Comparison of ENCODE assay signal across 8 cellular contexts in the genomic region with DNA sequence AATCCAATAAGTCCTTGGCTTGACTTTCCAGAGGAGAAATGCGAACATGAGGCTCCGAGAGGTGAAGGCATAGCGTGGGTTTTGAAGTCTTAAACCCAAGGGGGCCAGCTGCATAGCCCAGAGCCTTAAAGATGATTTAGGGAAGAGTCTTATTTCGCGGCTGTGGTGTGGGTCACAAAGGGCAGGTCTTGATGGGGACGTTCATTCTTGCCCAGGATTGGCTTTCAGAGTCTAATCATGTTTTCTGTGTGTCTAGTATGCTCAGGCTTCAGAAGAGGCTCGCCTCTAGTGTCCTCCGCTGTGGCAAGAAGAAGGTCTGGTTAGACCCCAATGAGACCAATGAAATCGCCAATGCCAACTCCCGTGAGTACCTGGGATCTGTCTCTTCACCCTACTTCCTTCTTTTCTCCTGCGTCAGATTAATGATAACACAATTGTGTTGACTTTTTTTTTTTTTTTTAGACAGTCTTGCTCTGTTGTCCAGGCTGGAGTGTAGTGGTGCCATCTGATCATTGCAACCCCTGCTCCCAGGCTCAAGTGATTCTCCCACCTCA. TPM values are rescaled to one million over a fixed set of nuclear protein-coding genes. Genes with fewer than 3 reads are reported as not detected.
DNase-seq lines count a peak whose midpoint lies in the region; ATAC-seq, FAIRE-seq and TF ChIP-seq lines count a peak whose summit lies in the region.

No MANE protein-coding gene starts in this region.

- peaks cover 41% of the 10 kb centered on the region for H3K4me1 Mint-ChIP-seq in Calu3 (ENCODE audit: low read depth, unreplicated experiment)

- DNase-seq in Calu3 (no peak), endothelial cell of umbilical vein (ENCODE audit: low read depth, low spot score) (no peak), ovary (no peak), T-helper 9 cell (no peak), SIG-M5 treated with dmso at 0.1 percent for 504 hours (lab: John Stamatoyannopoulos, UW; ENCODE audit: unreplicated experiment) (no peak), islet precursor cell (no peak)

- no peaks in the 10 kb centered on the region for H3K9me1 ChIP-seq in endothelial cell of umbilical vein (replicated peaks; ENCODE audit: control insufficient read depth, extremely low read depth, insufficient read depth, low read length)

- H3K4me3 Mint-ChIP-seq in Calu3 (ENCODE audit: low read depth, unreplicated experiment): peak overlapping the region; percentile 86

- H3K27ac ChIP-seq in OCI-LY3 (ENCODE audit: low read length) (peak overlapping the region; percentile 87), endothelial cell of umbilical vein (ENCODE audit: insufficient read depth, low read depth, low read length) (peak overlapping the region; percentile 99), ovary (peak overlapping the region; percentile 93 to 97)

- BruUV-seq in Calu3 (replicated peaks; lab: Mats Ljungman, UMichigan): TSS peak; percentile 39
- BruUV-seq in endothelial cell of umbilical vein (replicated peaks; lab: Mats Ljungman, UMichigan): no TSS peak

- H3K9me3 Mint-ChIP-seq in Calu3 (ENCODE audit: low read depth, unreplicated experiment): no peaks in the 10 kb centered on the region

- CTCF ChIA-PET in Calu3 (lab: Charles Lee): interaction anchor here (1.1 to 1.7 kb wide), 5 partner anchors 26 to 80 kb away, joined by 3 to 13 read pairs (median 4); a partner anchor contains a TSS
- CTCF ChIA-PET in endothelial cell of umbilical vein (lab: Charles Lee): no interaction called here

- H3K36me3 Mint-ChIP-seq in Calu3 (ENCODE audit: insufficient read depth, unreplicated experiment): peaks cover 96% of the 10 kb centered on the region

- H2AFZ ChIP-seq in OCI-LY3 (ENCODE audit: low read depth, low read length) (no peak overlapping the region), endothelial cell of umbilical vein (ENCODE audit: low read depth, low read length) (no peak overlapping the region)

- POLR2A ChIA-PET in endothelial cell of umbilical vein (lab: Charles Lee): no interaction called here

- H3K4me1 ChIP-seq in OCI-LY3 (ENCODE audit: low read length) (peaks cover 33% of the 10 kb centered on the region), endothelial cell of umbilical vein (ENCODE audit: control insufficient read depth, extremely low read depth, insufficient read depth, low read length) (peaks cover 23% of the 10 kb centered on the region), ovary (ENCODE audit: insufficient read depth) (peaks cover 12% of the 10 kb centered on the region)

- H3K27me3 ChIP-seq in OCI-LY3 (ENCODE audit: low read depth, low read length) (no peaks in the 10 kb centered on the region), endothelial cell of umbilical vein (ENCODE audit: control insufficient read depth in 2 of 2, insufficient read depth in 2 of 2, low read length in 2 of 2) (no peaks in the 10 kb centered on the region), ovary (no peaks in the 10 kb centered on the region)

- peaks cover 18% of the 10 kb centered on the region for H4K20me1 ChIP-seq in OCI-LY3 (ENCODE audit: insufficient read depth, low read length)
- no peaks in the 10 kb centered on the region for H4K20me1 ChIP-seq in endothelial cell of umbilical vein (replicated peaks; ENCODE audit: control insufficient read depth, extremely low read depth, insufficient read depth, low read length)

- 22 to 34% (median 24%) methylated on average over 11 of the region's 11 CpGs for WGBS in ovary, 3 donors

- H3K27ac Mint-ChIP-seq in Calu3 (ENCODE audit: unreplicated experiment): peak overlapping the region; percentile 99

- H3K27me3 Mint-ChIP-seq in Calu3 (ENCODE audit: unreplicated experiment): no peaks in the 10 kb centered on the region

- TF ChIP-seq POLR2A in endothelial cell of umbilical vein (IDR thresholded peaks at IDR 0.05; ENCODE audit: low read depth, low read length): peak; percentile 34
- no peak for TF ChIP-seq POLR2A in ovary (IDR thresholded peaks at IDR 0.05)

- TF ChIP-seq CTCF in Calu3 (IDR thresholded peaks at IDR 0.05; ENCODE audit: unreplicated experiment) (no peak), OCI-LY3 (IDR thresholded peaks at IDR 0.05; ENCODE audit: low read depth, low read length) (no peak), endothelial cell of umbilical vein (IDR thresholded peaks at IDR 0.05; ENCODE audit: extremely low read depth in 1 of 2, insufficient read depth in 1 of 2, low read depth in 1 of 2, low read length in 2 of 2) (no peak), ovary (IDR thresholded peaks at IDR 0.05) (no peak)

- intact Hi-C loops in Calu3 (cut with micrococcal nuclease; ENCODE audit: unreplicated experiment) (no loop called here), endothelial cell of umbilical vein (cut with micrococcal nuclease) (loop anchor here (1.0 to 2.0 kb wide), 2 partner anchors 24 to 47 kb away; a partner anchor contains a TSS), ovary (cut with DNase I) (no loop called here)

- H3K79me2 ChIP-seq in OCI-LY3 (ENCODE audit: low read length) (peaks cover 33% of the 10 kb centered on the region), endothelial cell of umbilical vein (ENCODE audit: control insufficient read depth, insufficient read depth, low read length) (peaks cover 36% of the 10 kb centered on the region)

- no peak for TF ChIP-seq EP300 in ovary (IDR thresholded peaks at IDR 0.05)

- H3K9me3 ChIP-seq in OCI-LY3 (ENCODE audit: insufficient read depth, low read length) (no peaks in the 10 kb centered on the region), endothelial cell of umbilical vein (replicated peaks; ENCODE audit: control insufficient read depth, insufficient read depth, low read length) (no peaks in the 10 kb centered on the region), ovary (no peaks in the 10 kb centered on the region)

- H3K9ac ChIP-seq in OCI-LY3 (ENCODE audit: low read length): peak overlapping the region; percentile 98
- H3K9ac ChIP-seq in endothelial cell of umbilical vein (replicated peaks; ENCODE audit: extremely low read depth, insufficient read depth, low read length): peak overlapping the region; percentile 100

- H3K4me3 ChIP-seq in OCI-LY3 (ENCODE audit: low read length) (peak overlapping the region; percentile 99), endothelial cell of umbilical vein (replicated peaks in 1 of 3; ENCODE audit: insufficient read depth in 1 of 3, low read depth in 1 of 3, low read length in 3 of 3) (peak overlapping the region; percentile 81 to 99 (median 96)), ovary (peak overlapping the region; percentile 73)

- ATAC-seq in GM18868 (IDR thresholded peaks at IDR 0.05; ENCODE audit: unreplicated experiment): no peak

- H3K4me2 ChIP-seq in OCI-LY3 (ENCODE audit: low read length) (peak overlapping the region; percentile 99), endothelial cell of umbilical vein (ENCODE audit: insufficient read depth, low read length) (peak overlapping the region; percentile 94)

- peaks cover 40% of the 10 kb centered on the region for H3K36me3 ChIP-seq in OCI-LY3 (replicated peaks; ENCODE audit: low read depth, low read length)
- peaks cover 18 to 32% of the 10 kb centered on the region in 2 experiments for H3K36me3 ChIP-seq in endothelial cell of umbilical vein (ENCODE audit: control insufficient read depth in 2 of 2, extremely low read depth in 1 of 2, insufficient read depth in 2 of 2, low read length in 2 of 2)
- no peaks in the 10 kb centered on the region for H3K36me3 ChIP-seq in ovary

- no peak for FAIRE-seq in endothelial cell of umbilical vein (lab: Jason Lieb, UNC)

- dilution Hi-C loops in endothelial cell of umbilical vein (cut with MboI; ENCODE audit: extremely low pct_ligation_motif_present, low sequenced_read_pairs): no loop called here

RNA-seq across cellular contexts. Expression of a gene that starts 1.0 kb away (rescaled TPM):
- total RNA-seq in Calu3 (2022) (6,584 and 6,763 TPM in 2 replicates), endothelial cell of umbilical vein (1,752 and 1,802 TPM in 2 replicates), ovary (1,000 to 10,000 TPM; 2,549 to 5,697 (median 3,184) TPM)
- polyA plus RNA-seq in endothelial cell of umbilical vein (1,595 and 1,958 TPM in 2 replicates), ovary (1,000 to 10,000 TPM; 2,272 to 5,597 TPM)
- polyA plus RNA-seq in endothelial cell of umbilical vein (2011; cell fraction: cytosol; rRNA removed): 2,668 and 2,686 TPM in 2 replicates
- 765 and 790 TPM in 2 replicates for polyA plus RNA-seq in endothelial cell of umbilical vein (2011; cell fraction: nucleus; rRNA removed)
- 1,979 and 2,305 TPM in 2 replicates for polyA plus RNA-seq in endothelial cell of umbilical vein (2012)
- 607 and 737 TPM in 2 replicates for polyA minus RNA-seq in endothelial cell of umbilical vein
- 846 TPM for polyA minus RNA-seq in endothelial cell of umbilical vein (2011; cell fraction: cytosol; rRNA and poly(A)+ RNA removed)
- 81.7 and 101 TPM in 2 replicates for polyA minus RNA-seq in endothelial cell of umbilical vein (2011; cell fraction: nucleus; rRNA and poly(A)+ RNA removed)

RNA-seq across cellular contexts. Expression of a gene that starts 3.6 kb away (rescaled TPM):
- total RNA-seq in Calu3 (2022): 44.1 and 52.1 TPM in 2 replicates
- total RNA-seq in endothelial cell of umbilical vein: 12.3 and 14.6 TPM in 2 replicates
- polyA plus RNA-seq in endothelial cell of umbilical vein: 4.7 and 5.0 TPM in 2 replicates
- polyA plus RNA-seq in endothelial cell of umbilical vein (2011; cell fraction: cytosol; rRNA removed): 2.5 and 3.3 TPM in 2 replicates
- polyA plus RNA-seq in endothelial cell of umbilical vein (2011; cell fraction: nucleus; rRNA removed): 28.3 and 33.7 TPM in 2 replicates
- 3.7 and 5.1 TPM in 2 replicates for polyA plus RNA-seq in endothelial cell of umbilical vein (2012)
- polyA minus RNA-seq in endothelial cell of umbilical vein: 11.2 and 16.3 TPM in 2 replicates
- 4.7 TPM for polyA minus RNA-seq in endothelial cell of umbilical vein (2011; cell fraction: cytosol; rRNA and poly(A)+ RNA removed)
- polyA minus RNA-seq in endothelial cell of umbilical vein (2011; cell fraction: nucleus; rRNA and poly(A)+ RNA removed): 9.0 and 9.9 TPM in 2 replicates
- 10 to 100 TPM in 3 of 7 donors, 1 to 10 TPM in 4; 5.6 to 17.7 (median 9.6) TPM for total RNA-seq in ovary
- 1 to 10 TPM; 2.6 to 6.9 TPM for polyA plus RNA-seq in ovary

RNA-seq across cellular contexts. Expression of a gene that starts 24.7 kb away (rescaled TPM):
- total RNA-seq in Calu3 (2022): not detected in 2 replicates
- not detected in 2 replicates for total RNA-seq in endothelial cell of umbilical vein
- not detected in 2 replicates for polyA plus RNA-seq in endothelial cell of umbilical vein
- polyA plus RNA-seq in endothelial cell of umbilical vein (2011; cell fraction: cytosol; rRNA removed): not detected in 2 replicates
- polyA plus RNA-seq in endothelial cell of umbilical vein (2011; cell fraction: nucleus; rRNA removed): not detected in 2 replicates
- polyA plus RNA-seq in endothelial cell of umbilical vein (2012): not detected in 2 replicates
- not detected in 2 replicates for polyA minus RNA-seq in endothelial cell of umbilical vein
- not detected for polyA minus RNA-seq in endothelial cell of umbilical vein (2011; cell fraction: cytosol; rRNA and poly(A)+ RNA removed)
- polyA minus RNA-seq in endothelial cell of umbilical vein (2011; cell fraction: nucleus; rRNA and poly(A)+ RNA removed): not detected in 2 replicates
- total RNA-seq in ovary: 1 to 10 TPM in 2 of 7 donors, under 1 TPM in 4, not detected in 1; 0.43 to 5.4 (median 0.73) TPM
- under 1 TPM; 0.29 to 0.67 TPM for polyA plus RNA-seq in ovary

RNA-seq across cellular contexts. Expression of a gene that starts 35.1 kb away (rescaled TPM):
- total RNA-seq in Calu3 (2022): not detected in 2 replicates
- total RNA-seq in endothelial cell of umbilical vein: not detected in 2 replicates
- polyA plus RNA-seq in endothelial cell of umbilical vein: not detected in 2 replicates
- not detected in 2 replicates for polyA plus RNA-seq in endothelial cell of umbilical vein (2011; cell fraction: cytosol; rRNA removed)
- not detected in 2 replicates for polyA plus RNA-seq in endothelial cell of umbilical vein (2011; cell fraction: nucleus; rRNA removed)
- polyA plus RNA-seq in endothelial cell of umbilical vein (2012): not detected in 2 replicates
- polyA minus RNA-seq in endothelial cell of umbilical vein: not detected in 2 replicates
- not detected for polyA minus RNA-seq in endothelial cell of umbilical vein (2011; cell fraction: cytosol; rRNA and poly(A)+ RNA removed)
- polyA minus RNA-seq in endothelial cell of umbilical vein (2011; cell fraction: nucleus; rRNA and poly(A)+ RNA removed): 0.34 TPM in 1 of 2 replicates, not detected in the other
- total RNA-seq in ovary: not detected
- not detected for polyA plus RNA-seq in ovary

RNA-seq across cellular contexts. Expression of a gene that starts 49.6 kb away (rescaled TPM):
- total RNA-seq in Calu3 (2022) (0.39 and 0.52 TPM in 2 replicates), endothelial cell of umbilical vein (not detected in 2 replicates), ovary (10 to 100 TPM; 14.0 to 58.6 (median 32.3) TPM)
- polyA plus RNA-seq in endothelial cell of umbilical vein (0.03 TPM in 1 of 2 replicates, not detected in the other), ovary (10 to 100 TPM; 11.6 to 35.4 TPM)
- not detected in 2 replicates for polyA plus RNA-seq in endothelial cell of umbilical vein (2011; cell fraction: cytosol; rRNA removed)
- 0.13 and 0.25 TPM in 2 replicates for polyA plus RNA-seq in endothelial cell of umbilical vein (2011; cell fraction: nucleus; rRNA removed)
- not detected in 2 replicates for polyA plus RNA-seq in endothelial cell of umbilical vein (2012)
- 1.7 TPM in 1 of 2 replicates, not detected in the other for polyA minus RNA-seq in endothelial cell of umbilical vein
- polyA minus RNA-seq in endothelial cell of umbilical vein (2011; cell fraction: cytosol; rRNA and poly(A)+ RNA removed): not detected
- not detected in 2 replicates for polyA minus RNA-seq in endothelial cell of umbilical vein (2011; cell fraction: nucleus; rRNA and poly(A)+ RNA removed)
